In the genomic region with DNA sequence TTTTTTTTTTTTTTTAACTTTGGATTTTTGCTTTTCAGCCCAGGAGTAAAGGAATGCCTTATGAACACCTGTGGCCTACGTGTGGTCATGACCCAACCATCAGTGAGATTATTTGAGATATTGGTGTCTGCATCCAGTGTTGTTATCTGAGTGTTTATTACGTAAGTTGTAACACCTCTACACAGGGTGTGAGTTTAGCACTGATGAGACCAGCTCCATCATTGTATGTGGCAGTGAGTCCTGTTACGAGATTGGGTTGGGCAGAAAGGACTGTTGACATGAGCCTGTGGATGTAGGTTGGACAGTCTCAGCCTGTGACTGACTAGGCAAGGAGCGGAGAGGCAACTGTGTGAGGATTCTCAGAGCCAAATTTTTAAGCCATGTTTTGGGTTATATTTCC, we compare ENCODE assay signal across 17 cellular contexts.
DNase-seq lines count a peak whose midpoint lies in the region; ATAC-seq, FAIRE-seq and TF ChIP-seq lines count a peak whose summit lies in the region.
"Had no signal": no experiment of that assay in that cellular context is flagged by ENCODE, and none has a peak within 500 bp of the region (broad histone marks: within the 10 kb centered on the region; RNA-seq: fewer than 3 reads in every experiment).

No MANE protein-coding gene starts in this region.

- H2BK12ac ChIP-seq in mesenchymal stem cell (ENCODE audit: low read length in 2 of 2): no peak overlapping the region
- H2BK12ac ChIP-seq in trophoblast cell (ENCODE audit: low read length): no peak overlapping the region

- H3K36me3 ChIP-seq in mesenchymal stem cell (ENCODE audit: control insufficient read depth in 1 of 2, insufficient read depth in 2 of 2, low read depth in 1 of 2, low read length in 2 of 2) (peaks cover 10 to 22% of the 10 kb centered on the region in 2 experiments), trophoblast cell (ENCODE audit: control insufficient read depth in 1 of 2, insufficient read depth in 2 of 2, low read length in 2 of 2) (peaks cover 11 to 35% of the 10 kb centered on the region in 2 experiments)

- H3K23ac ChIP-seq in mesenchymal stem cell (ENCODE audit: low read length in 2 of 2) (no peak overlapping the region), trophoblast cell (ENCODE audit: low read length) (no peak overlapping the region)

- H3K79me1 ChIP-seq in mesenchymal stem cell (replicated peaks; ENCODE audit: low read length, poor library complexity, severe bottlenecking) (no peaks in the 10 kb centered on the region), trophoblast cell (ENCODE audit: low read length) (peaks cover 2% of the 10 kb centered on the region)

- DNase-seq in GM12891 (ENCODE audit: insufficient read length, low spot score) (no peak), mesenchymal stem cell (no peak), trophoblast cell (no peak), NCI-H187 treated with DMSO at 0.1 percent for 48 hours (lab: John Stamatoyannopoulos, UW) (no peak)
- DNase-seq in effector memory CD8-positive, alpha-beta T cell: no peak
- DNase-seq: 8988T; CD4-positive, alpha-beta memory T cell; DMS153; DMS79; GDM1; H9 had no signal

- peak; percentile 73 for ATAC-seq in effector memory CD8-positive, alpha-beta T cell (replicated peaks)
- no peak for ATAC-seq in HG02623 (IDR thresholded peaks at IDR 0.05; ENCODE audit: unreplicated experiment)
- no peak for ATAC-seq in HG03442 (IDR thresholded peaks at IDR 0.05; ENCODE audit: unreplicated experiment)
- no peak for ATAC-seq in GM19328 (IDR thresholded peaks at IDR 0.05; ENCODE audit: unreplicated experiment)

- no peaks in the 10 kb centered on the region for H3K9me3 Mint-ChIP-seq in effector memory CD8-positive, alpha-beta T cell
- H3K9me3 Mint-ChIP-seq: CD14-positive monocyte; CD4-positive, alpha-beta memory T cell; H9 had no signal

- H4K8ac ChIP-seq in mesenchymal stem cell (ENCODE audit: low read length) (no peak overlapping the region), trophoblast cell (ENCODE audit: low read depth, low read length) (no peak overlapping the region)

- peaks cover 5 to 14% of the 10 kb centered on the region in 2 donors for H3K4me1 Mint-ChIP-seq in effector memory CD8-positive, alpha-beta T cell (ENCODE audit: low read depth in 2 of 2)
- H3K4me1 Mint-ChIP-seq: CD14-positive monocyte, H9 had no signal

- no peak overlapping the region for H2BK15ac ChIP-seq in mesenchymal stem cell (ENCODE audit: low read depth, poor library complexity, severe bottlenecking)

- H3K4ac ChIP-seq in mesenchymal stem cell (ENCODE audit: low read depth in 1 of 2, low read length in 2 of 2) (no peak overlapping the region), trophoblast cell (ENCODE audit: low read depth, low read length) (no peak overlapping the region)

- H3K4me3 ChIP-seq in mesenchymal stem cell (ENCODE audit: insufficient read depth in 1 of 2, low read depth in 1 of 2, low read length in 2 of 2) (no peak overlapping the region), trophoblast cell (ENCODE audit: low read depth, low read length) (peak overlapping the region; percentile 7)
- H3K4me3 ChIP-seq: BLaER1 had no signal

- H3K79me2 ChIP-seq in trophoblast cell (ENCODE audit: control insufficient read depth, insufficient read depth, low read length, poor library complexity): no peaks in the 10 kb centered on the region

- no peak overlapping the region for H3K14ac ChIP-seq in mesenchymal stem cell (ENCODE audit: low read length in 2 of 2)
- no peak overlapping the region for H3K14ac ChIP-seq in trophoblast cell (ENCODE audit: low read length)

- H4K12ac ChIP-seq in trophoblast cell (ENCODE audit: low read depth, low read length): no peak overlapping the region

- no peak overlapping the region for H2BK5ac ChIP-seq in mesenchymal stem cell (ENCODE audit: low read depth, low read length, poor library complexity, severe bottlenecking)
- H2BK5ac ChIP-seq in trophoblast cell (ENCODE audit: low read depth, low read length, poor library complexity): no peak overlapping the region

- no peak for TF ChIP-seq POLR2A in GM12891 (IDR thresholded peaks at IDR 0.05; ENCODE audit: low read depth, low read length)

- H3K9ac ChIP-seq in mesenchymal stem cell (ENCODE audit: low read length) (no peak overlapping the region), trophoblast cell (ENCODE audit: low read length) (no peak overlapping the region)
- H3K9ac ChIP-seq: BLaER1 had no signal

- H3K27ac Mint-ChIP-seq in effector memory CD8-positive, alpha-beta T cell: peak overlapping the region; percentile 33 to 94

- no peak overlapping the region for H2AFZ ChIP-seq in mesenchymal stem cell (ENCODE audit: low read depth, low read length)
- no peak overlapping the region for H2AFZ ChIP-seq in trophoblast cell (ENCODE audit: insufficient read depth, low read length, poor library complexity)

- H3K27ac ChIP-seq in mesenchymal stem cell (ENCODE audit: low read length, poor library complexity, severe bottlenecking) (no peak overlapping the region), trophoblast cell (ENCODE audit: low read depth, low read length) (no peak overlapping the region)
- H3K27ac ChIP-seq: BLaER1 had no signal

- WGBS in mesenchymal stem cell: 100% methylated on average over 4 of the region's 4 CpGs
- WGBS in trophoblast cell (ENCODE audit: extremely low coverage, insufficient coverage, insufficient read length): no CpG with 5 or more reads among the region's 4 CpGs

- H3K9me3 ChIP-seq in mesenchymal stem cell (ENCODE audit: control insufficient read depth, low read length) (no peaks in the 10 kb centered on the region), trophoblast cell (ENCODE audit: insufficient read depth, low read depth, low read length) (no peaks in the 10 kb centered on the region)
- H3K9me3 ChIP-seq: BLaER1 had no signal

- peaks cover 3% of the 10 kb centered on the region for H3K4me1 ChIP-seq in mesenchymal stem cell (ENCODE audit: control insufficient read depth, insufficient read depth, low read depth, low read length)
- peaks cover 2% of the 10 kb centered on the region in 2 experiments for H3K4me1 ChIP-seq in trophoblast cell (ENCODE audit: control insufficient read depth in 1 of 2, insufficient read depth in 2 of 2, low read length in 2 of 2)
- H3K4me1 ChIP-seq: BLaER1 had no signal

- peak; percentile 43 for FAIRE-seq in GM12891 (lab: Jason Lieb, UNC)
- FAIRE-seq: H1 had no signal

- no peaks in the 10 kb centered on the region for H3K27me3 ChIP-seq in mesenchymal stem cell (ENCODE audit: control insufficient read depth in 1 of 2, insufficient read depth in 1 of 2, low read length in 2 of 2)
- H3K27me3 ChIP-seq in trophoblast cell (ENCODE audit: insufficient read depth, low read length): no peaks in the 10 kb centered on the region
- H3K27me3 ChIP-seq: BLaER1 had no signal

- H3K4me3 Mint-ChIP-seq in effector memory CD8-positive, alpha-beta T cell: no peak overlapping the region
- H3K4me3 Mint-ChIP-seq: CD14-positive monocyte; CD4-positive, alpha-beta memory T cell; H9 had no signal

- H2AK5ac ChIP-seq in mesenchymal stem cell (ENCODE audit: low read length, severe bottlenecking): no peak overlapping the region
- no peak overlapping the region for H2AK5ac ChIP-seq in trophoblast cell (ENCODE audit: low read length)

- no peak overlapping the region for H3K18ac ChIP-seq in mesenchymal stem cell (ENCODE audit: low read depth in 1 of 2, low read length in 2 of 2)
- H3K18ac ChIP-seq in trophoblast cell (ENCODE audit: low read length): no peak overlapping the region

- H2BK120ac ChIP-seq in mesenchymal stem cell (ENCODE audit: low read depth, low read length) (no peak overlapping the region), trophoblast cell (ENCODE audit: insufficient read depth, low read length, poor library complexity) (no peak overlapping the region)

- no peaks in the 10 kb centered on the region for H3K27me3 Mint-ChIP-seq in effector memory CD8-positive, alpha-beta T cell
- H3K27me3 Mint-ChIP-seq: CD4-positive, alpha-beta memory T cell had no signal

- peak overlapping the region; percentile 6 for H4K91ac ChIP-seq in mesenchymal stem cell (ENCODE audit: low read length)
- no peak overlapping the region for H4K91ac ChIP-seq in trophoblast cell (ENCODE audit: low read depth, low read length)

- H3K4me2 ChIP-seq in mesenchymal stem cell (ENCODE audit: low read length, poor library complexity, severe bottlenecking) (no peak overlapping the region), trophoblast cell (ENCODE audit: low read length) (no peak overlapping the region)
- H3K4me2 ChIP-seq: BLaER1 had no signal

- H3K36me3 Mint-ChIP-seq in effector memory CD8-positive, alpha-beta T cell (ENCODE audit: insufficient read depth): peaks cover 6% of the 10 kb centered on the region

TF ChIP-seq in GM12891, 5 proteins besides CTCF, POLR2A, EP300 and RAD21:
- no peak for TF ChIP-seq PAX5 (IDR thresholded peaks at IDR 0.05; ENCODE audit: insufficient read depth, low read length, severe bottlenecking)
- no peak for TF ChIP-seq POU2F2 (IDR thresholded peaks at IDR 0.05; ENCODE audit: low read depth, low read length)
- TF ChIP-seq TAF1 (IDR thresholded peaks at IDR 0.05; ENCODE audit: low read depth, low read length): no peak
- TF ChIP-seq SPI1 (IDR thresholded peaks at IDR 0.05; ENCODE audit: low read depth, low read length): no peak
- TF ChIP-seq POLR2AphosphoS5 (IDR thresholded peaks at IDR 0.05; ENCODE audit: low read depth, low read length): no peak
